ENCODE assay signal across 16 cellular contexts in the genomic region with DNA sequence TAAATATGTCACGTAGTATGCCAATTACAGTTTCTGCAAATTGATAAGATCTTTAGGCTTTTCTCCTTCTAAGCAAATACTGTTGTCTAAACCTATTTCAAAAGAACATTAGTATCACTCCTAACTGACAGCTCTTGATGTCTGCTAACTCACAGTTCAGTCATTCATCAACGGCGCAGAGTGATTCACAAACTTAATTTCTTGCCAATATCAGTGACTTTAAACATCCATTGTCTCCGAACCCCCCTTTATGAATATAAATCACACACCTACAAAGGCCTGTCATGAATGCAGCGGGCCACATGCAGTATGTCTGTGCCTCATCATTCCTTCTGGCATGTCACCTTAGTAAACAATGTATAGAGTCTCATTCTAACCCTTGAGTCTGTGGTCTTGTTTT.
DNase-seq lines count a peak whose midpoint lies in the region; ATAC-seq and TF ChIP-seq lines count a peak whose summit lies in the region.
"Had no signal": no experiment of that assay in that cellular context is flagged by ENCODE, and none has a peak within 500 bp of the region (broad histone marks: within the 10 kb centered on the region; RNA-seq: fewer than 3 reads in every experiment).

No MANE protein-coding gene starts in this region.

- ATAC-seq in IMR-90 (ENCODE audit: low read depth) (no peak), T-helper 17 cell (no peak), omental fat pad (ENCODE audit: low FRiP score) (no peak)
- ATAC-seq in stimulated activated effector memory CD8-positive, alpha-beta T cell treated with anti-CD3 and anti-CD28 coated beads, Interleukin-12 subunit alpha, Interleukin-12 subunit beta, amount 100 ng/mL, for 72 hours = no peak

- no peak overlapping the region for H4K91ac ChIP-seq in IMR-90 (ENCODE audit: insufficient read depth, low read depth, low read length)

- H3K27ac Mint-ChIP-seq in T-helper 17 cell = peak overlapping the region; percentile 59
- H3K27ac Mint-ChIP-seq in stimulated activated effector memory CD8-positive, alpha-beta T cell treated with anti-CD3 and anti-CD28 coated beads, Interleukin-12 subunit alpha, Interleukin-12 subunit beta, amount 100 ng/mL, for 72 hours = no peak overlapping the region
- H3K27ac Mint-ChIP-seq: HFFc6 had no signal

- no peaks in the 10 kb centered on the region for H3K36me3 Mint-ChIP-seq in T-helper 17 cell (ENCODE audit: low read depth)
- no peaks in the 10 kb centered on the region for H3K36me3 Mint-ChIP-seq in stimulated activated effector memory CD8-positive, alpha-beta T cell treated with anti-CD3 and anti-CD28 coated beads, Interleukin-12 subunit alpha, Interleukin-12 subunit beta, amount 100 ng/mL, for 72 hours

- no peaks in the 10 kb centered on the region for H3K79me2 ChIP-seq in neural cell (replicated peaks; ENCODE audit: insufficient read depth, low read length)

- no peak overlapping the region for H3K4ac ChIP-seq in IMR-90 (ENCODE audit: low read depth, low read length)

- H3K36me3 ChIP-seq in IMR-90 (ENCODE audit: control insufficient read depth, insufficient read depth, low read length) (no peaks in the 10 kb centered on the region), neural cell (ENCODE audit: insufficient read depth, low read length) (no peaks in the 10 kb centered on the region)
- H3K36me3 ChIP-seq: HAP-1 had no signal

- H3K9me2 ChIP-seq in neural cell (ENCODE audit: insufficient read depth, low read length) = no peaks in the 10 kb centered on the region

- H3K79me1 ChIP-seq in IMR-90 (ENCODE audit: low read depth in 1 of 2, low read length in 2 of 2) = no peaks in the 10 kb centered on the region

- H3K4me3 Mint-ChIP-seq in T-helper 17 cell = no peak overlapping the region
- H3K4me3 Mint-ChIP-seq in stimulated activated effector memory CD8-positive, alpha-beta T cell treated with anti-CD3 and anti-CD28 coated beads, Interleukin-12 subunit alpha, Interleukin-12 subunit beta, amount 100 ng/mL, for 72 hours = no peak overlapping the region
- H3K4me3 Mint-ChIP-seq: HFFc6 had no signal

- in situ Hi-C loops in IMR-90 (cut with MboI; ENCODE audit: low sequenced_read_pairs) = no loop called here

- dilution Hi-C loops in IMR-90 (cut with HindIII; ENCODE audit: low sequenced_read_pairs, unreplicated experiment) = no loop called here

- peak overlapping the region; percentile 3; the same call in 1 of the 2 replicates for H2BK120ac ChIP-seq in IMR-90 (ENCODE audit: low read depth, low read length)

- no peak for TF ChIP-seq POLR2A in IMR-90 (IDR thresholded peaks at IDR 0.05; ENCODE audit: low read depth, low read length)

- DNase-seq in IMR-90 (no peak), T-helper 17 cell (no peak), omental fat pad (ENCODE audit: low spot score) (no peak)
- no peak for DNase-seq in stimulated activated effector memory CD8-positive, alpha-beta T cell treated with anti-CD3 and anti-CD28 coated beads, Interleukin-12 subunit alpha, Interleukin-12 subunit beta, amount 100 ng/mL, for 72 hours (ENCODE audit: low spot score in 2 of 2)
- DNase-seq in activated CD8-positive, alpha-beta memory T cell treated with anti-CD3 and anti-CD28 coated beads, Interleukin-2, amount 50 U/mL, for 4 hours = no peak
- DNase-seq: C1 segment of cervical spinal cord; Calu3; CD4-positive, alpha-beta memory T cell; COR-L47; DMS53; DMS79 treated with DMSO at 0.1 percent for 48 hours; GF-D8; GOT3; HFFc6 had no signal

- H3K18ac ChIP-seq in IMR-90 (ENCODE audit: low read depth, low read length) = peak overlapping the region; percentile 52; the same call in 1 of the 2 replicates

- H3K9me3 ChIP-seq in IMR-90 (ENCODE audit: control insufficient read depth, insufficient read depth, low read length) (no peaks in the 10 kb centered on the region), T-helper 17 cell (ENCODE audit: control insufficient read depth, low read length, poor library complexity, severe bottlenecking) (no peaks in the 10 kb centered on the region), neural cell (ENCODE audit: low read length) (no peaks in the 10 kb centered on the region)
- H3K9me3 ChIP-seq: HAP-1 had no signal

- H3K9ac ChIP-seq in IMR-90 (ENCODE audit: low read depth, low read length) = peak overlapping the region; percentile 15; the same call in 1 of the 2 replicates
- no peak overlapping the region for H3K9ac ChIP-seq in neural cell (ENCODE audit: low read length)

- H2BK20ac ChIP-seq in IMR-90 (ENCODE audit: low read depth, low read length) = no peak overlapping the region

- H3K4me3 ChIP-seq in IMR-90 (ENCODE audit: insufficient read depth, low read depth, low read length) = no peak overlapping the region
- H3K4me3 ChIP-seq in neural cell (ENCODE audit: low read length) = peak overlapping the region; percentile 35
- H3K4me3 ChIP-seq: HAP-1 had no signal

- H2AK5ac ChIP-seq in IMR-90 (ENCODE audit: low read depth, low read length) = no peak overlapping the region

- H3K4me1 Mint-ChIP-seq in T-helper 17 cell = peaks cover 12% of the 10 kb centered on the region
- peaks cover 28% of the 10 kb centered on the region for H3K4me1 Mint-ChIP-seq in stimulated activated effector memory CD8-positive, alpha-beta T cell treated with anti-CD3 and anti-CD28 coated beads, Interleukin-12 subunit alpha, Interleukin-12 subunit beta, amount 100 ng/mL, for 72 hours

- H3K9me3 Mint-ChIP-seq in stimulated activated effector memory CD8-positive, alpha-beta T cell treated with anti-CD3 and anti-CD28 coated beads, Interleukin-12 subunit alpha, Interleukin-12 subunit beta, amount 100 ng/mL, for 72 hours = no peaks in the 10 kb centered on the region
- H3K9me3 Mint-ChIP-seq: CD4-positive, alpha-beta memory T cell; HFFc6 had no signal

- TF ChIP-seq RAD21 in IMR-90 (IDR thresholded peaks at IDR 0.05; ENCODE audit: low read length) = no peak
- TF ChIP-seq RAD21 in neural cell (conservative IDR thresholded peaks at IDR 0.05) = no peak

- TF ChIP-seq EP300 in neural cell (conservative IDR thresholded peaks at IDR 0.05; ENCODE audit: poor library complexity, severe bottlenecking) = peak; percentile 87

- H2BK5ac ChIP-seq in IMR-90 (ENCODE audit: low read depth, low read length, poor library complexity, severe bottlenecking) = no peak overlapping the region

- H3K56ac ChIP-seq in IMR-90 (ENCODE audit: extremely low read depth, insufficient read depth, low read length) = no peak overlapping the region

- H3K4me2 ChIP-seq in IMR-90 (ENCODE audit: low read depth, low read length) (peak overlapping the region; percentile 7; the same call in 1 of the 2 replicates), neural cell (ENCODE audit: low read length) (no peak overlapping the region)

- no peaks in the 10 kb centered on the region for H3F3A ChIP-seq in neural cell (ENCODE audit: insufficient read depth, low read length, poor library complexity, severe bottlenecking)

- H3K9me1 ChIP-seq in IMR-90 (ENCODE audit: insufficient read depth, low read length) = peaks cover 9% of the 10 kb centered on the region

- H3K4me1 ChIP-seq in IMR-90 (ENCODE audit: control insufficient read depth, insufficient read depth, low read length) = peaks cover 12% of the 10 kb centered on the region
- H3K4me1 ChIP-seq: HAP-1 had no signal

- POLR2A ChIA-PET in IMR-90 (lab: Charles Lee; ENCODE audit: unreplicated experiment) = no interaction called here

- no peak overlapping the region for H4K8ac ChIP-seq in IMR-90 (ENCODE audit: low read depth in 2 of 2, low read length in 2 of 2)

- CTCF ChIA-PET in IMR-90 (lab: Yijun Ruan, JAX) = no interaction called here

- H2AFZ ChIP-seq in IMR-90 (replicated peaks; ENCODE audit: low read length, poor library complexity) (no peak overlapping the region), neural cell (ENCODE audit: low read depth, low read length) (no peak overlapping the region)

- intact Hi-C loops in IMR-90 (cut with micrococcal nuclease) = no loop called here

- BruUV-seq in IMR-90 (replicated peaks; lab: Mats Ljungman, UMichigan) = no TSS peak

- TF ChIP-seq CTCF in IMR-90 (conservative IDR thresholded peaks at IDR 0.05; ENCODE audit: low read depth, low read length) = no peak
- no peak for TF ChIP-seq CTCF in neural cell (IDR thresholded peaks at IDR 0.05; ENCODE audit: poor library complexity, severe bottlenecking)
- TF ChIP-seq CTCF in omental fat pad (IDR thresholded peaks at IDR 0.05) = no peak

- H2BK15ac ChIP-seq in IMR-90 (ENCODE audit: low read depth, low read length) = no peak overlapping the region

- no peak overlapping the region for H2AK9ac ChIP-seq in IMR-90 (replicated peaks; ENCODE audit: low read depth, low read length, poor library complexity)

- no peaks in the 10 kb centered on the region for H3K27me3 Mint-ChIP-seq in T-helper 17 cell
- H3K27me3 Mint-ChIP-seq: CD4-positive, alpha-beta memory T cell had no signal

- H4K20me1 ChIP-seq in IMR-90 (ENCODE audit: insufficient read depth, low read length) (no peaks in the 10 kb centered on the region), neural cell (ENCODE audit: insufficient read depth) (no peaks in the 10 kb centered on the region)

- H3K23ac ChIP-seq in IMR-90 (ENCODE audit: low read depth, low read length) = no peak overlapping the region

- no peak overlapping the region for H3K27ac ChIP-seq in IMR-90 (ENCODE audit: insufficient read depth, low read length)
- H3K27ac ChIP-seq in neural cell (ENCODE audit: low read length) = peak overlapping the region; percentile 9

- H3K14ac ChIP-seq in IMR-90 (replicated peaks; ENCODE audit: low read depth, low read length) = no peak overlapping the region

- H4K5ac ChIP-seq in IMR-90 (ENCODE audit: low read depth, low read length) = no peak overlapping the region

- no peaks in the 10 kb centered on the region for H3K27me3 ChIP-seq in IMR-90 (ENCODE audit: control insufficient read depth, insufficient read depth, low read length)
- no peaks in the 10 kb centered on the region for H3K27me3 ChIP-seq in neural cell (ENCODE audit: insufficient read depth, low read depth, low read length)

- 80% methylated on average over 1 of the region's 5 CpGs; no CpG with 5 or more reads in 1 of the 2 experiments for WGBS in IMR-90 (ENCODE audit: extremely low coverage in 2 of 2, insufficient read length in 1 of 2), 2 experiments

TF ChIP-seq in IMR-90, 13 proteins besides CTCF, POLR2A, EP300 and RAD21 (continues in another document):
- TF ChIP-seq CHD1 (IDR thresholded peaks at IDR 0.05; ENCODE audit: low read depth, low read length) = no peak

TF ChIP-seq in neural cell, 6 proteins besides CTCF, POLR2A, EP300 and RAD21 (continues in another document):
- no peak for TF ChIP-seq EZH2 (IDR thresholded peaks at IDR 0.05; ENCODE audit: borderline replicate concordance, insufficient read depth, low read length, poor library complexity, severe bottlenecking)
